Comparison of ENCODE assay signal across 9 cellular contexts in the genomic region with DNA sequence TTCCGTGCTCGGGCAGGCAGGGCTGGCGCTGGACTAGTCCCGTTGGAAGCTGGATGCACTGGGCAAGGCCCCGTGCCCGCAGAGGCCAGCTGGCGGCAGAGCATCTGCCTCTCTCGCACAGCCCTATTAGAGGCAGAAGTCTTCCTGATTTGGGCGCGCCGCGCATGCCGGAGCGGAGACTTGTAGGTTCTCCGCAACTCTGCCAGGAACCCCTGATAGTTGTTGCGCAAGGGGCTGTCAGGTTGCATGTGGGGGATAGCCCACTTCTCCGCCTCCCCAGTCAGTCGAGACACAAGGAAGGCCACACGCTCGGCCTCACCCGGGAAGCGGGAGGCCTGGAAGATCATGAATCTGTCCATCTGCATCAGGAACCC. TPM values are rescaled to one million over a fixed set of nuclear protein-coding genes. Genes with fewer than 3 reads are reported as not detected.
DNase-seq lines count a peak whose midpoint lies in the region; ATAC-seq and TF ChIP-seq lines count a peak whose summit lies in the region.
"Had no signal": no experiment of that assay in that cellular context is flagged by ENCODE, and none has a peak within 500 bp of the region (broad histone marks: within the 10 kb centered on the region; RNA-seq: fewer than 3 reads in every experiment).

No MANE protein-coding gene starts in this region.

- no peak for DNase-seq in activated T-cell treated with anti-CD3 and anti-CD28 coated beads, Interleukin-2, amount 50 U/mL, for 24 hours
- DNase-seq in activated T-cell treated with anti-CD3 and anti-CD28 coated beads, Interleukin-2, amount 50 U/mL, for 48 hours = no peak
- no peak for DNase-seq in activated T-helper 1 cell treated with anti-CD3 and anti-CD28 coated beads, Interleukin-12 subunit alpha, Interleukin-12 subunit beta, Interleukin-2, Interleukin-4 antibody, amounts not matched to agents 30 ng/mL and 10 ng/mL and 1 ng/mL, durations not matched to agents 14 hours and 24 hours and 36 hours (ENCODE audit: low spot score)
- DNase-seq in stimulated activated naive CD8-positive, alpha-beta T cell treated with anti-CD3 and anti-CD28 coated beads, Interleukin-15, amount 100 ng/mL, for 72 hours = no peak
- DNase-seq in NCI-H446 treated with DMSO at 0.1 percent for 48 hours (lab: John Stamatoyannopoulos, UW) (no peak), foreskin fibroblast (no peak)
- DNase-seq: T-helper 9 cell had no signal

- peaks cover 20% of the 10 kb centered on the region for H3K36me3 ChIP-seq in iPS-15b (ENCODE audit: control insufficient read depth, insufficient read depth, low read length)

- no peak overlapping the region for H3K9ac ChIP-seq in iPS-15b (ENCODE audit: low read depth, low read length)

- peaks cover 61% of the 10 kb centered on the region for H3K4me1 Mint-ChIP-seq in activated T-cell treated with anti-CD3 and anti-CD28 coated beads, Interleukin-2, amount 50 U/mL, for 24 hours (ENCODE audit: low read depth)
- peaks cover 30% of the 10 kb centered on the region for H3K4me1 Mint-ChIP-seq in activated T-helper 1 cell treated with anti-CD3 and anti-CD28 coated beads, Interleukin-12 subunit alpha, Interleukin-12 subunit beta, Interleukin-2, Interleukin-4 antibody, amounts not matched to agents 30 ng/mL and 10 ng/mL and 1 ng/mL, durations not matched to agents 14 hours and 24 hours and 36 hours (ENCODE audit: low read depth)
- H3K4me1 Mint-ChIP-seq in stimulated activated naive CD8-positive, alpha-beta T cell treated with anti-CD3 and anti-CD28 coated beads, Interleukin-15, amount 100 ng/mL, for 72 hours = peaks cover 48% of the 10 kb centered on the region

- ATAC-seq in stimulated activated naive CD8-positive, alpha-beta T cell treated with anti-CD3 and anti-CD28 coated beads, Interleukin-15, amount 100 ng/mL, for 72 hours = no peak
- ATAC-seq in GM18867 (IDR thresholded peaks at IDR 0.05; ENCODE audit: unreplicated experiment) = no peak

- peaks cover 24% of the 10 kb centered on the region for H3K36me3 Mint-ChIP-seq in activated T-cell treated with anti-CD3 and anti-CD28 coated beads, Interleukin-2, amount 50 U/mL, for 24 hours (ENCODE audit: low read depth)
- H3K36me3 Mint-ChIP-seq in activated T-helper 1 cell treated with anti-CD3 and anti-CD28 coated beads, Interleukin-12 subunit alpha, Interleukin-12 subunit beta, Interleukin-2, Interleukin-4 antibody, amounts not matched to agents 30 ng/mL and 10 ng/mL and 1 ng/mL, durations not matched to agents 14 hours and 24 hours and 36 hours (ENCODE audit: low read depth) = peaks cover 8% of the 10 kb centered on the region

- intact Hi-C loops in activated T-helper 1 cell treated with anti-CD3 and anti-CD28 coated beads, Interleukin-12 subunit alpha, Interleukin-12 subunit beta, Interleukin-2, Interleukin-4 antibody, amounts not matched to agents 30 ng/mL and 10 ng/mL and 1 ng/mL, durations not matched to agents 14 hours and 24 hours and 36 hours (cut with micrococcal nuclease) = loop anchor here (5.0 kb wide), 2 partner anchors 305 to 685 kb away; partner anchors contain the start of gene EFCAB6

- no peaks in the 10 kb centered on the region for H3K27me3 Mint-ChIP-seq in activated T-cell treated with anti-CD3 and anti-CD28 coated beads, Interleukin-2, amount 50 U/mL, for 24 hours
- H3K27me3 Mint-ChIP-seq in activated T-helper 1 cell treated with anti-CD3 and anti-CD28 coated beads, Interleukin-12 subunit alpha, Interleukin-12 subunit beta, Interleukin-2, Interleukin-4 antibody, amounts not matched to agents 30 ng/mL and 10 ng/mL and 1 ng/mL, durations not matched to agents 14 hours and 24 hours and 36 hours (ENCODE audit: insufficient read depth) = no peaks in the 10 kb centered on the region
- H3K27me3 Mint-ChIP-seq in stimulated activated naive CD8-positive, alpha-beta T cell treated with anti-CD3 and anti-CD28 coated beads, Interleukin-15, amount 100 ng/mL, for 72 hours = no peaks in the 10 kb centered on the region

- no peak for TF ChIP-seq CTCF in foreskin fibroblast (IDR thresholded peaks at IDR 0.05; ENCODE audit: low read depth, low read length)

- H3K27ac Mint-ChIP-seq in activated T-cell treated with anti-CD3 and anti-CD28 coated beads, Interleukin-2, amount 50 U/mL, for 24 hours = peak overlapping the region; percentile 85
- no peak overlapping the region for H3K27ac Mint-ChIP-seq in activated T-helper 1 cell treated with anti-CD3 and anti-CD28 coated beads, Interleukin-12 subunit alpha, Interleukin-12 subunit beta, Interleukin-2, Interleukin-4 antibody, amounts not matched to agents 30 ng/mL and 10 ng/mL and 1 ng/mL, durations not matched to agents 14 hours and 24 hours and 36 hours
- peak overlapping the region in 1 of 2 donors; percentile 72 for H3K27ac Mint-ChIP-seq in stimulated activated naive CD8-positive, alpha-beta T cell treated with anti-CD3 and anti-CD28 coated beads, Interleukin-15, amount 100 ng/mL, for 72 hours

- peak overlapping the region; percentile 76 for H3K4me3 Mint-ChIP-seq in activated T-cell treated with anti-CD3 and anti-CD28 coated beads, Interleukin-2, amount 50 U/mL, for 24 hours
- H3K4me3 Mint-ChIP-seq in activated T-helper 1 cell treated with anti-CD3 and anti-CD28 coated beads, Interleukin-12 subunit alpha, Interleukin-12 subunit beta, Interleukin-2, Interleukin-4 antibody, amounts not matched to agents 30 ng/mL and 10 ng/mL and 1 ng/mL, durations not matched to agents 14 hours and 24 hours and 36 hours = peak overlapping the region; percentile 81
- H3K4me3 Mint-ChIP-seq in stimulated activated naive CD8-positive, alpha-beta T cell treated with anti-CD3 and anti-CD28 coated beads, Interleukin-15, amount 100 ng/mL, for 72 hours = peak overlapping the region; percentile 82 to 83

- no peaks in the 10 kb centered on the region for H3K4me1 ChIP-seq in iPS-15b (ENCODE audit: control insufficient read depth, insufficient read depth, low read length)

- no peaks in the 10 kb centered on the region for H3K27me3 ChIP-seq in iPS-15b (ENCODE audit: control insufficient read depth, insufficient read depth, low read length)

- H3K4me3 ChIP-seq in iPS-15b (ENCODE audit: low read depth, low read length) (peak overlapping the region; percentile 49), foreskin fibroblast (ENCODE audit: low read depth in 1 of 2, low read length in 2 of 2) (peak overlapping the region in 1 of 2 donors; percentile 71)

- no peaks in the 10 kb centered on the region for H3K9me3 ChIP-seq in iPS-15b (ENCODE audit: control insufficient read depth, insufficient read depth, low read length)

- peaks cover 3% of the 10 kb centered on the region for H3K9me3 Mint-ChIP-seq in activated T-cell treated with anti-CD3 and anti-CD28 coated beads, Interleukin-2, amount 50 U/mL, for 24 hours
- H3K9me3 Mint-ChIP-seq in activated T-helper 1 cell treated with anti-CD3 and anti-CD28 coated beads, Interleukin-12 subunit alpha, Interleukin-12 subunit beta, Interleukin-2, Interleukin-4 antibody, amounts not matched to agents 30 ng/mL and 10 ng/mL and 1 ng/mL, durations not matched to agents 14 hours and 24 hours and 36 hours = peaks cover 7% of the 10 kb centered on the region
- H3K9me3 Mint-ChIP-seq in stimulated activated naive CD8-positive, alpha-beta T cell treated with anti-CD3 and anti-CD28 coated beads, Interleukin-15, amount 100 ng/mL, for 72 hours = peaks cover 8 to 18% of the 10 kb centered on the region in 2 donors

RNA-seq across cellular contexts. Expression of gene RTL6, which starts 1.2 kb away (rescaled TPM):
- 7.3 and 7.4 TPM in 2 replicates for total RNA-seq in activated T-helper 1 cell treated with anti-CD3 and anti-CD28 coated beads, Interleukin-12 subunit alpha, Interleukin-12 subunit beta, Interleukin-2, Interleukin-4 antibody, amounts not matched to agents 30 ng/mL and 10 ng/mL and 1 ng/mL, durations not matched to agents 14 hours and 24 hours and 36 hours
